Comparison of ENCODE assay signal across 8 cellular contexts in the genomic region with DNA sequence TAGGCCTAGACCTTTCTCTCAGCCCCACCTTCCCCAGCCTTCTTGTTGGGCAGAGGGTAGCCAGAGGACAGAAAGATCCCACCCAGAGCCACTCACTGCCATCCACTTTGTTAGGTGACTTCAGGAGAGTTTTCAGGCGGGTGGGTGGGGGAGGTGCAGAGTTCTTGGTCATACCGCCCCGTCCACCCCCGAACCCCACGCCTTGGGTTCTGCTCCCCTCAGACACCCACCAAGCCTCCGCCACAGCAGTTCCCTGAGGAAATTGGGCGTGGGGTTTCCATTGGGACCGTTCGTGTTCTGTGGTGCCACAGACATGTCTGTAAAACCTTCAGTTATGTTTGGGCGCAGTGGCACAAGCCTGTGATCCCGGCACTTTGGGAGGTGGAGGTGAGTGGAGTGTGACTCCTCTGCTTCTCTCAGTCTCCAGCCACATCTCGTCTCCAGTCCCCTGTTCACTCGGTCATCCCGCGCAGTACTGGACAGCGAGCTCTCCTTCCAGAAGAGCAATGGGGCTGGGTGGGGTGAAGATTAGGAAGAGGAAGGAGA. TPM values are rescaled to one million over a fixed set of nuclear protein-coding genes. Genes with fewer than 3 reads are reported as not detected.
A peak's percentile ranks its signal among the peaks of the same experiment; 100 is the strongest.
DNase-seq lines count a peak whose midpoint lies in the region; ATAC-seq and TF ChIP-seq lines count a peak whose summit lies in the region.

No MANE protein-coding gene starts in this region.

- H3K9me3 ChIP-seq in SU-DHL-6 (ENCODE audit: insufficient read depth, low read length): peaks cover 2% of the 10 kb centered on the region; the same call in 1 of the 2 replicates
- H3K9me3 ChIP-seq in fibroblast of lung (ENCODE audit: control insufficient read depth, insufficient read depth, low read depth, low read length): no peaks in the 10 kb centered on the region

- no peak for DNase-seq in fibroblast of lung (ENCODE audit: low read depth in 2 of 2)
- DNase-seq in DMS153 (lab: John Stamatoyannopoulos, UW): no peak
- DNase-seq in kidney glomerular epithelial cell (lab: John Stamatoyannopoulos, UW): no peak

- H3K36me3 ChIP-seq in SU-DHL-6 (ENCODE audit: low read length) (peaks cover 9% of the 10 kb centered on the region; the same call in 1 of the 2 replicates), fibroblast of lung (ENCODE audit: control insufficient read depth, insufficient read depth, low read length) (peaks cover 17% of the 10 kb centered on the region), rectal smooth muscle tissue (ENCODE audit: control insufficient read depth, insufficient read depth, low read length) (no peaks in the 10 kb centered on the region)

- H3K27ac ChIP-seq in SU-DHL-6 (ENCODE audit: low read depth, low read length) (0 out of 2 replicates have a peak overlapping the region, but pooled peaks have one; percentile 85), fibroblast of lung (ENCODE audit: insufficient read depth, low read length) (peak overlapping the region; percentile 96), rectal smooth muscle tissue (ENCODE audit: low read depth, low read length) (no peak overlapping the region)

- H3K27me3 ChIP-seq in SU-DHL-6 (ENCODE audit: low read length): no peaks in the 10 kb centered on the region
- H3K27me3 ChIP-seq in fibroblast of lung (ENCODE audit: control insufficient read depth, insufficient read depth, low read length): no peaks in the 10 kb centered on the region
- no peaks in the 10 kb centered on the region for H3K27me3 ChIP-seq in rectal smooth muscle tissue (ENCODE audit: control insufficient read depth, insufficient read depth, low read length)

- ATAC-seq in HG03159 (IDR thresholded peaks at IDR 0.05; ENCODE audit: unreplicated experiment) (no peak), GM21619 (IDR thresholded peaks at IDR 0.05; ENCODE audit: unreplicated experiment) (no peak)

- H3K4me1 ChIP-seq in fibroblast of lung (ENCODE audit: control insufficient read depth, extremely low read depth, insufficient read depth, low read length) (peaks cover 12% of the 10 kb centered on the region), rectal smooth muscle tissue (ENCODE audit: control insufficient read depth, insufficient read depth, low read length) (peaks cover 4% of the 10 kb centered on the region)

- H3K9ac ChIP-seq in SU-DHL-6 (ENCODE audit: low read length): peak overlapping the region; percentile 96
- H3K9ac ChIP-seq in fibroblast of lung (ENCODE audit: insufficient read depth, low read length): no peak overlapping the region
- H3K9ac ChIP-seq in rectal smooth muscle tissue (ENCODE audit: low read length): no peak overlapping the region

- peaks cover 4% of the 10 kb centered on the region; the same call in 1 of the 2 replicates for H4K20me1 ChIP-seq in SU-DHL-6 (ENCODE audit: low read depth, low read length)
- no peaks in the 10 kb centered on the region for H4K20me1 ChIP-seq in fibroblast of lung (ENCODE audit: control insufficient read depth, extremely low read depth, insufficient read depth, low read length)

- TF ChIP-seq CTCF in SU-DHL-6 (IDR thresholded peaks at IDR 0.05; ENCODE audit: insufficient read depth, low read length, poor library complexity, severe bottlenecking): no peak
- TF ChIP-seq CTCF in fibroblast of lung (conservative IDR thresholded peaks at IDR 0.05 in 1 of 2, IDR thresholded peaks at IDR 0.05 in 1 of 2; ENCODE audit: low read depth in 1 of 2, low read length in 2 of 2): no peak

- peak overlapping the region; percentile 81 for H3K4me2 ChIP-seq in SU-DHL-6 (ENCODE audit: low read depth, low read length, poor library complexity, severe bottlenecking)
- H3K4me2 ChIP-seq in fibroblast of lung (ENCODE audit: extremely low read depth, insufficient read depth, low read length): peak overlapping the region; percentile 90

- H3K9me2 ChIP-seq in SU-DHL-6 (replicated peaks; ENCODE audit: insufficient read depth, low read length): no peaks in the 10 kb centered on the region

- H3K4me3 ChIP-seq in GM08714 (ENCODE audit: low read length): peak overlapping the region; percentile 73; the same call in 1 of the 2 replicates
- peak overlapping the region; percentile 97 for H3K4me3 ChIP-seq in SU-DHL-6 (ENCODE audit: insufficient read depth, low read length, poor library complexity, severe bottlenecking)
- H3K4me3 ChIP-seq in fibroblast of lung (replicated peaks in 1 of 4; ENCODE audit: control extremely low read depth in 1 of 4, insufficient read depth in 1 of 4, low read depth in 3 of 4, low read length in 4 of 4): peak overlapping the region; percentile 72 to 84 (median 78)
- peak overlapping the region; percentile 88 for H3K4me3 ChIP-seq in rectal smooth muscle tissue (ENCODE audit: low read length)

- peaks cover 15% of the 10 kb centered on the region for H3K79me2 ChIP-seq in SU-DHL-6 (ENCODE audit: insufficient read depth, low read length)
- peaks cover 18% of the 10 kb centered on the region for H3K79me2 ChIP-seq in fibroblast of lung (ENCODE audit: control insufficient read depth, insufficient read depth, low read length)

- H3F3A ChIP-seq in SU-DHL-6 (ENCODE audit: insufficient read depth): 0 out of 2 replicates have a peak, but pooled peaks cover 16% of the 10 kb centered on the region

- H2AFZ ChIP-seq in SU-DHL-6 (ENCODE audit: low read depth, low read length, severe bottlenecking): no peak overlapping the region
- H2AFZ ChIP-seq in fibroblast of lung (ENCODE audit: low read length): no peak overlapping the region

RNA-seq across cellular contexts. Expression of gene MIF, which starts 1.5 kb away (rescaled TPM):
- 168 and 283 TPM in 2 replicates for total RNA-seq in fibroblast of lung
- polyA plus RNA-seq in fibroblast of lung: 75.0 and 97.3 TPM in 2 replicates
- polyA plus RNA-seq in fibroblast of lung (2012): 687 and 812 TPM in 2 replicates
- 24.5 and 46.1 TPM in 2 replicates for polyA minus RNA-seq in fibroblast of lung (ENCODE audit: low replicate concordance)

RNA-seq across cellular contexts. Expression of gene SLC2A11, which starts 38.0 kb away (rescaled TPM):
- total RNA-seq in fibroblast of lung: 8.7 and 14.9 TPM in 2 replicates
- 3.9 and 5.8 TPM in 2 replicates for polyA plus RNA-seq in fibroblast of lung
- 6.0 and 7.9 TPM in 2 replicates for polyA plus RNA-seq in fibroblast of lung (2012)
- polyA minus RNA-seq in fibroblast of lung (ENCODE audit: low replicate concordance): 10.3 and 15.9 TPM in 2 replicates

RNA-seq across cellular contexts. Expression of gene DERL3, which starts 56.9 kb away (rescaled TPM):
- total RNA-seq in fibroblast of lung: under 0.01 and 0.50 TPM in 2 replicates
- polyA plus RNA-seq in fibroblast of lung: 0.42 and 0.55 TPM in 2 replicates
- 0.55 and 0.71 TPM in 2 replicates for polyA plus RNA-seq in fibroblast of lung (2012)
- 0.96 TPM in 1 of 2 replicates, not detected in the other for polyA minus RNA-seq in fibroblast of lung (ENCODE audit: low replicate concordance)
